ENCODE assay signal across 9 cellular contexts in the genomic region with DNA sequence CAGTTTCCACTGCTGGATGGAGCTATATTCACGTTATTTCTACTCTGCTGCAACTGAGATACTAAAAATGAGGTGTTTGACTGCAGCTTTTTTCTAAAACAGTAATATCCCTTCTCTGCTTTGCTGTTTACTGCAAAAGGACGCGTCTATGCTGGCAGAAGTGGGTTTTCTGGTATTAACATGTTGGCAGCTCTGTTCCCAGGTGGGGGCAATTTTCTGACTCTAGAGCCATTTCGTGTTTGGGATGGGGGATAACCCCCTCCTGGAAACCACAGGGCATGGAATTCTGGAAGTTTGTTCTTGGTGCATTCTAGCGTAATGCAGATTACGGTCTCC. TPM values are rescaled to one million over a fixed set of nuclear protein-coding genes. Genes with fewer than 3 reads are reported as not detected.
DNase-seq lines count a peak whose midpoint lies in the region; ATAC-seq and TF ChIP-seq lines count a peak whose summit lies in the region.
"Had no signal": no experiment of that assay in that cellular context is flagged by ENCODE, and none has a peak within 500 bp of the region (broad histone marks: within the 10 kb centered on the region; RNA-seq: fewer than 3 reads in every experiment).

No MANE protein-coding gene starts in this region.

- no peak for ATAC-seq in CD8-positive, alpha-beta T cell
- no peak for ATAC-seq in HG03135 (IDR thresholded peaks at IDR 0.05; ENCODE audit: unreplicated experiment)

- peak overlapping the region; percentile 94 for H3K4me3 Mint-ChIP-seq in CD8-positive, alpha-beta T cell
- peak overlapping the region; percentile 79 for H3K4me3 Mint-ChIP-seq in neural progenitor cell

- no peaks in the 10 kb centered on the region for H3K9me2 ChIP-seq in MM.1S (replicated peaks; ENCODE audit: insufficient read depth, low read length)

- no peak overlapping the region for H3K9ac ChIP-seq in MM.1S (ENCODE audit: low read length)
- no peak overlapping the region for H3K9ac ChIP-seq in neural progenitor cell

- H3K4me2 ChIP-seq in MM.1S (ENCODE audit: low read depth, low read length) (peak overlapping the region; percentile 90; the same call in 1 of the 2 replicates), neural progenitor cell (peak overlapping the region; percentile 64)

- no peak for TF ChIP-seq CTCF in CD8-positive, alpha-beta T cell (IDR thresholded peaks at IDR 0.05)
- TF ChIP-seq CTCF in MM.1S (IDR thresholded peaks at IDR 0.05; ENCODE audit: low read length) (no peak), dorsolateral prefrontal cortex (IDR thresholded peaks at IDR 0.05 in 54 of 56, conservative IDR thresholded peaks at IDR 0.05 in 2 of 56; ENCODE audit: low read depth in 1 of 56, partially characterized antibody in 56 of 56) (no peak), neural progenitor cell (IDR thresholded peaks at IDR 0.05) (no peak)

- peak overlapping the region; percentile 85 for H3K4me3 ChIP-seq in CD8-positive, alpha-beta T cell (ENCODE audit: low read depth, low read length)
- H3K4me3 ChIP-seq in MM.1S (ENCODE audit: low read length) = no peak overlapping the region
- peak overlapping the region in 43 of 59 donors; percentile 4 to 98 (median 77) for H3K4me3 ChIP-seq in dorsolateral prefrontal cortex
- H3K4me3 ChIP-seq in neural progenitor cell = peak overlapping the region; percentile 13
- H3K4me3 ChIP-seq: uterus had no signal

- H3F3A ChIP-seq in MM.1S (ENCODE audit: insufficient read depth, low read length) = peaks cover 31% of the 10 kb centered on the region
- H3F3A ChIP-seq in neural progenitor cell (ENCODE audit: low read depth) = peaks cover 29% of the 10 kb centered on the region

- DNase-seq in CD8-positive, alpha-beta T cell = no peak
- DNase-seq in MM.1S (no peak), dorsolateral prefrontal cortex (no peak), neural progenitor cell (ENCODE audit: low spot score) (no peak), NCI-H748 (lab: John Stamatoyannopoulos, UW; ENCODE audit: unreplicated experiment) (no peak), NCI-H1417 treated with DMSO at 0.1 percent for 48 hours (lab: John Stamatoyannopoulos, UW) (no peak), HPDE6-E6E7 (ENCODE audit: extremely low spot score) (no peak)

- peaks cover 78% of the 10 kb centered on the region for H3K4me1 Mint-ChIP-seq in CD8-positive, alpha-beta T cell (ENCODE audit: low read depth)
- H3K4me1 Mint-ChIP-seq in neural progenitor cell = peaks cover 43% of the 10 kb centered on the region

- POLR2A ChIA-PET in CD8-positive, alpha-beta T cell (lab: Charles Lee) = interaction anchor here (0.9 to 15.2 kb wide), 12 partner anchors 8 to 215 kb away, joined by 3 to 426 read pairs (median 4); a partner anchor contains a TSS

- H3K36me3 Mint-ChIP-seq in CD8-positive, alpha-beta T cell = peaks cover 63% of the 10 kb centered on the region
- no peaks in the 10 kb centered on the region for H3K36me3 Mint-ChIP-seq in neural progenitor cell

- no peaks in the 10 kb centered on the region for H3K9me3 ChIP-seq in CD8-positive, alpha-beta T cell (ENCODE audit: low read length)
- no peaks in the 10 kb centered on the region for H3K9me3 ChIP-seq in MM.1S (replicated peaks; ENCODE audit: insufficient read depth, low read length)
- no peaks in the 10 kb centered on the region for H3K9me3 ChIP-seq in neural progenitor cell (ENCODE audit: low read depth)
- H3K9me3 ChIP-seq: uterus had no signal

- H3K27ac ChIP-seq in CD8-positive, alpha-beta T cell (ENCODE audit: low read depth, low read length) = peak overlapping the region; percentile 58
- H3K27ac ChIP-seq in MM.1S (ENCODE audit: low read length) (no peak overlapping the region), dorsolateral prefrontal cortex (peak overlapping the region in 52 of 59 donors; percentile 19 to 95 (median 84)), neural progenitor cell (no peak overlapping the region)

- H3K27me3 ChIP-seq in CD8-positive, alpha-beta T cell (ENCODE audit: insufficient read depth, low read length) = no peaks in the 10 kb centered on the region
- H3K27me3 ChIP-seq in MM.1S (replicated peaks; ENCODE audit: insufficient read depth, low read length) (no peaks in the 10 kb centered on the region), dorsolateral prefrontal cortex (no peaks in the 10 kb centered on the region), neural progenitor cell (no peaks in the 10 kb centered on the region)
- H3K27me3 ChIP-seq: uterus had no signal

- no peaks in the 10 kb centered on the region for H3K27me3 Mint-ChIP-seq in CD8-positive, alpha-beta T cell (ENCODE audit: low read depth)
- no peaks in the 10 kb centered on the region for H3K27me3 Mint-ChIP-seq in neural progenitor cell (ENCODE audit: insufficient read depth, low read depth)

- intact Hi-C loops in CD8-positive, alpha-beta T cell (cut with DNase I, micrococcal nuclease) = no loop called here
- intact Hi-C loops in dorsolateral prefrontal cortex (cut with DNase I) = no loop called here

- no peaks in the 10 kb centered on the region for H3K9me3 Mint-ChIP-seq in CD8-positive, alpha-beta T cell
- H3K9me3 Mint-ChIP-seq in neural progenitor cell = no peaks in the 10 kb centered on the region

- peaks cover 20% of the 10 kb centered on the region for H3K36me3 ChIP-seq in CD8-positive, alpha-beta T cell (ENCODE audit: insufficient read depth, low read length)
- H3K36me3 ChIP-seq in MM.1S (replicated peaks; ENCODE audit: insufficient read depth, low read length) (no peaks in the 10 kb centered on the region; the same call in 1 of the 2 replicates), neural progenitor cell (no peaks in the 10 kb centered on the region)
- H3K36me3 ChIP-seq: uterus had no signal

- CTCF ChIA-PET in CD8-positive, alpha-beta T cell (lab: Charles Lee) = interaction anchor here (0.6 to 7.5 kb wide), 11 partner anchors 9 to 116 kb away, joined by 3 to 77 read pairs (median 4); a partner anchor contains a TSS

- H3K79me2 ChIP-seq in MM.1S (ENCODE audit: low read length) (peaks cover 97% of the 10 kb centered on the region), neural progenitor cell (ENCODE audit: low read depth) (peaks cover 91% of the 10 kb centered on the region)

- peaks cover 45% of the 10 kb centered on the region for H4K20me1 ChIP-seq in MM.1S (ENCODE audit: insufficient read depth, low read length)
- peaks cover 87% of the 10 kb centered on the region for H4K20me1 ChIP-seq in neural progenitor cell (ENCODE audit: low read depth)

- H3K4me1 ChIP-seq in CD8-positive, alpha-beta T cell (ENCODE audit: insufficient read depth, low read length) = peaks cover 81% of the 10 kb centered on the region
- H3K4me1 ChIP-seq in MM.1S (ENCODE audit: low read length) (peaks cover 70% of the 10 kb centered on the region), neural progenitor cell (peaks cover 32% of the 10 kb centered on the region)

- H2AFZ ChIP-seq in MM.1S (ENCODE audit: low read length) = no peak overlapping the region
- H2AFZ ChIP-seq in neural progenitor cell (replicated peaks) = no peak overlapping the region

- peak overlapping the region; percentile 95 for H3K27ac Mint-ChIP-seq in CD8-positive, alpha-beta T cell
- H3K27ac Mint-ChIP-seq in neural progenitor cell = no peak overlapping the region

RNA-seq across cellular contexts. Expression of a gene that starts 4.9 kb away (rescaled TPM):
- 100 to 1,000 TPM; 356 to 371 TPM for total RNA-seq in CD8-positive, alpha-beta T cell
- 100 to 1,000 TPM in 93 of 120 experiments, 10 to 100 TPM in 27; 63.9 to 144 (median 111) TPM for total RNA-seq in dorsolateral prefrontal cortex
- 30.0 and 54.4 TPM in 2 replicates for total RNA-seq in neural progenitor cell (ENCODE audit: low replicate concordance)

RNA-seq across cellular contexts. Expression of a gene that starts 17.9 kb away (rescaled TPM):
- total RNA-seq in CD8-positive, alpha-beta T cell = 100 to 1,000 TPM; 152 TPM
- total RNA-seq in dorsolateral prefrontal cortex (100 to 1,000 TPM in 5 of 120 experiments, 10 to 100 TPM in 115; 54.5 to 110 (median 77.3) TPM), neural progenitor cell (ENCODE audit: low replicate concordance) (21.0 and 29.2 TPM in 2 replicates)

RNA-seq across cellular contexts. Expression of a gene that starts 32.1 kb away (rescaled TPM):
- total RNA-seq in CD8-positive, alpha-beta T cell = 1 to 10 TPM; 5.9 to 9.9 TPM
- total RNA-seq in dorsolateral prefrontal cortex (10 to 100 TPM; 15.0 to 46.9 (median 26.2) TPM), neural progenitor cell (ENCODE audit: low replicate concordance) (1.4 and 7.1 TPM in 2 replicates)

Comparison
In these comparisons a context has a peak if more than half of its experiments do, and no peak if none do; other contexts are left out.
1. H3K27ac ChIP-seq: peak in CD8-positive, alpha-beta T cell (single experiment) and dorsolateral prefrontal cortex (52 of 59); none in MM.1S (single experiment) and neural progenitor cell (single experiment).